9 cellular contexts compared by ENCODE assay signal in the genomic region with DNA sequence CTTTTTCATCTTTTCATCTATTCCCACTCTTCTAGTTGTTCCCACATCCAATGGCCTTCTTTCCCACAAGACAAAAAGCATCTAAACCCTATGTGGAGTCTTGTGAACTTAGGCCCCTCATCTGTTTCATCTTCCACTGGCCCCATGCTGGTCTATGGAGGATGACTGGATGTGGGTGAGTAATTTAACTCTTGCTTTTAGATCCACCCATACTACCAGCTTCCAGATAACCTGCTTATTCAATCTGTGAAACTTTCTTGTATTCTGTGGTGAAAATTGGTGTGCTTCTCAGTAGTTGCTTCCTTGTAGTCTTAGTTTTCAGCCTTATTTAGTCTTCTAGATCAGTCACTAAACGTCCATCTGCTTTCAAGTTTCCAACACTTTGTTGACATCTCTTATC.
"Had no signal": no experiment of that assay in that cellular context is flagged by ENCODE, and none has a peak within 500 bp of the region (broad histone marks: within the 10 kb centered on the region; RNA-seq: fewer than 3 reads in every experiment).

No MANE protein-coding gene starts in this region.

- H3K4me3 Mint-ChIP-seq: GM23338, H9, HFFc6 had no signal

- H3K4me1 Mint-ChIP-seq: GM23338, H9 had no signal

- H3K27ac Mint-ChIP-seq: GM23338, H9, HFFc6 had no signal

- ATAC-seq: GM23338, HCT116 had no signal

- H3K9me3 Mint-ChIP-seq: GM23338, H9 had no signal

- DNase-seq: GM23248, GOT3, H7, H9, HCEC 1CT, HFFc6 had no signal

- FAIRE-seq: H1 had no signal
